19 cellular contexts compared by ENCODE assay signal in genomic region chr4:149574973-149575372, GRCh38.
DNase-seq lines count a peak whose midpoint lies in the region; ATAC-seq and TF ChIP-seq lines count a peak whose summit lies in the region.
"Had no signal": no experiment of that assay in that cellular context is flagged by ENCODE, and none has a peak within 500 bp of the region (broad histone marks: within the 10 kb centered on the region; RNA-seq: fewer than 3 reads in every experiment).

No MANE protein-coding gene starts in this region.

- H3K27ac Mint-ChIP-seq in naive thymus-derived CD8-positive, alpha-beta T cell: no peak overlapping the region
- H3K27ac Mint-ChIP-seq: activated CD8-positive, alpha-beta memory T cell treated with anti-CD3 and anti-CD28 coated beads, Interleukin-2, amount 10 ng/mL, durations not matched to agents 7 days and 5 days had no signal

- H3K27me3 Mint-ChIP-seq in naive thymus-derived CD8-positive, alpha-beta T cell: no peaks in the 10 kb centered on the region
- H3K27me3 Mint-ChIP-seq: activated CD8-positive, alpha-beta memory T cell treated with anti-CD3 and anti-CD28 coated beads, Interleukin-2, amount 10 ng/mL, durations not matched to agents 7 days and 5 days had no signal

- H3K4me1 ChIP-seq in testis: no peaks in the 10 kb centered on the region
- H3K4me1 ChIP-seq: vagina had no signal

- no peak for TF ChIP-seq CTCF in testis (IDR thresholded peaks at IDR 0.05)

- ATAC-seq in GM19395 (IDR thresholded peaks at IDR 0.05; ENCODE audit: unreplicated experiment) (peak; percentile 55), HG02973 (IDR thresholded peaks at IDR 0.05; ENCODE audit: unreplicated experiment) (peak; percentile 54), HG02642 (IDR thresholded peaks at IDR 0.05; ENCODE audit: poor library complexity, unreplicated experiment) (no peak)
- no peak for ATAC-seq in naive thymus-derived CD8-positive, alpha-beta T cell
- ATAC-seq: activated CD8-positive, alpha-beta memory T cell treated with anti-CD3 and anti-CD28 coated beads, Interleukin-2, amount 10 ng/mL, durations not matched to agents 7 days and 5 days; left colon had no signal

- peaks cover 0 to 11% (median 0%) of the 10 kb centered on the region in 9 donors for H3K9me3 Mint-ChIP-seq in naive thymus-derived CD8-positive, alpha-beta T cell

- no peak overlapping the region for H3K4me3 ChIP-seq in testis
- H3K4me3 ChIP-seq: ovary, skin epidermis, vagina had no signal

- no peaks in the 10 kb centered on the region for H3K27me3 ChIP-seq in testis
- H3K27me3 ChIP-seq: ovary, vagina had no signal

- intact Hi-C loops in testis (cut with DNase I; ENCODE audit: low total_unique reads): no loop called here

- H3K36me3 ChIP-seq in testis (ENCODE audit: low read depth, missing control alignments): no peaks in the 10 kb centered on the region
- H3K36me3 ChIP-seq: ovary, vagina, WERI-Rb-1 had no signal

- POLR2A ChIA-PET in naive thymus-derived CD8-positive, alpha-beta T cell (lab: Charles Lee): no interaction called here

- peak; percentile 12 for DNase-seq in OCI-M1 (lab: John Stamatoyannopoulos, UW)
- peak; percentile 14 for DNase-seq in testis
- DNase-seq in NOMO-1 (lab: John Stamatoyannopoulos, UW; ENCODE audit: unreplicated experiment in 2 of 2): no peak
- DNase-seq in naive thymus-derived CD8-positive, alpha-beta T cell: no peak
- DNase-seq: activated CD8-positive, alpha-beta memory T cell treated with anti-CD3 and anti-CD28 coated beads, Interleukin-2, amount 10 ng/mL, durations not matched to agents 7 days and 5 days; activated naive CD4-positive, alpha-beta T cell treated with Interleukin-2 at 50 U/mL for 16 hours; left colon; NCI-H187 treated with DMSO at 0.1 percent for 48 hours; NCI-H748 treated with DMSO at 0.1 percent for 48 hours; ovary; stimulated activated naive CD4-positive, alpha-beta T cell; T-helper 1 cell; WERI-Rb-1 had no signal

- H3K36me3 Mint-ChIP-seq in naive thymus-derived CD8-positive, alpha-beta T cell: no peaks in the 10 kb centered on the region
- H3K36me3 Mint-ChIP-seq: activated CD8-positive, alpha-beta memory T cell treated with anti-CD3 and anti-CD28 coated beads, Interleukin-2, amount 10 ng/mL, durations not matched to agents 7 days and 5 days had no signal

- no peak for TF ChIP-seq POLR2A in testis (IDR thresholded peaks at IDR 0.05)

- no peak overlapping the region for H3K27ac ChIP-seq in testis
- H3K27ac ChIP-seq: ovary, RWPE1, vagina, WERI-Rb-1 had no signal

- no peaks in the 10 kb centered on the region for H3K9me3 ChIP-seq in testis
- H3K9me3 ChIP-seq: ovary, vagina had no signal

- 35 to 39% methylated on average over 4 of the region's 4 CpGs for WGBS in testis, 2 donors

- H3K4me3 Mint-ChIP-seq in naive thymus-derived CD8-positive, alpha-beta T cell: no peak overlapping the region
- H3K4me3 Mint-ChIP-seq: activated CD8-positive, alpha-beta memory T cell treated with anti-CD3 and anti-CD28 coated beads, Interleukin-2, amount 10 ng/mL, durations not matched to agents 7 days and 5 days had no signal

- H3K4me1 Mint-ChIP-seq in naive thymus-derived CD8-positive, alpha-beta T cell: no peaks in the 10 kb centered on the region
- H3K4me1 Mint-ChIP-seq: activated CD8-positive, alpha-beta memory T cell treated with anti-CD3 and anti-CD28 coated beads, Interleukin-2, amount 10 ng/mL, durations not matched to agents 7 days and 5 days had no signal

Comparison
In these comparisons a context has a peak if more than half of its experiments do, and no peak if none do; other contexts are left out.
1. ATAC-seq: peak in GM19395 (single experiment) and HG02973 (single experiment); none in naive thymus-derived CD8-positive, alpha-beta T cell (0 of 2) and HG02642 (single experiment).
2. DNase-seq: peak in OCI-M1 (single experiment) and testis (single experiment); none in NOMO-1 (0 of 2) and naive thymus-derived CD8-positive, alpha-beta T cell (0 of 10).